8 cellular contexts compared by ENCODE assay signal in the genomic region with DNA sequence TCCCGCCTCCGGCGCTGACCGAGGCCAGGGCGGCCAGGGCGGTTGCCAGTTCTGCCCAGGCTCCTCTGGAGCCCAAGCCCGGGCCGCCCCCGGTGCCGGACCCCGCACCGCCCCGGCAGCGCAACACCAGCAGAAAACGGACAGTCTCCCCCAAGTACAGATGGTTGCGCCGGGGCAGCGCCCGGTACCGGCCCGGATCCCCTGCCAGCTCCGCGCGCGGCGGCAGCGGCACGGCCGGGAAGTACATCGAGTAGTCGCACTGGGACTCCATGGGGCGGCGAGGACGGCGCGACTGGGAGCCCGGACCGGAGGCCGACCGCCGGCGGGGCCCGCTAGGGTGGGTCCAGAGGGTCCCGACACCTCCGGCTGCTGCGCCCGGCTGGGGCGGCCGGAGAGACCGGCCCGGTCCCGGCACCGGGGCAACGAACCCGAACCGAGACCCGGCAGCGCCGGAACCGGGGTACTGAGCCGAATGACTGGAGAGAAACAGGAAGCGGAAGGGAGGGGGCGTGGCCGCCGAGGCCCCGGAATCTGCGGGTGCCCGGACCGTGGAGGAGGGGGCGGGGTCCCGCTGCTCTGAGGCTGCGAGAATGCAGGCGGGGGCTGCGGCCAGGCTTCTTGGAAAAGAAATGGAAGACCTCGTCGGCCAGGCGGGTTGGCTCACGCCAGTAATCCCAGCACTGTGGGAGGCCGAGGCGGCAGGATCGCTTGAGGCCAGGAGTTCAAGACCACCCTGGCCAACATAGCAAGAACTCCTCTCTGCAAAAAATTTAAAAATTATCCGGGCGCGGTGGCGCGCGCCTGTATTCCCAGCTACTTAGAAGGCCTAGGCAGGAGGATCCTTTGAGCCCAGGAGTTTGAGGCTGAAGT. TPM values are rescaled to one million over a fixed set of nuclear protein-coding genes. Genes with fewer than 3 reads are reported as not detected.
DNase-seq lines count a peak whose midpoint lies in the region; ATAC-seq and TF ChIP-seq lines count a peak whose summit lies in the region.

A gene with protein sequence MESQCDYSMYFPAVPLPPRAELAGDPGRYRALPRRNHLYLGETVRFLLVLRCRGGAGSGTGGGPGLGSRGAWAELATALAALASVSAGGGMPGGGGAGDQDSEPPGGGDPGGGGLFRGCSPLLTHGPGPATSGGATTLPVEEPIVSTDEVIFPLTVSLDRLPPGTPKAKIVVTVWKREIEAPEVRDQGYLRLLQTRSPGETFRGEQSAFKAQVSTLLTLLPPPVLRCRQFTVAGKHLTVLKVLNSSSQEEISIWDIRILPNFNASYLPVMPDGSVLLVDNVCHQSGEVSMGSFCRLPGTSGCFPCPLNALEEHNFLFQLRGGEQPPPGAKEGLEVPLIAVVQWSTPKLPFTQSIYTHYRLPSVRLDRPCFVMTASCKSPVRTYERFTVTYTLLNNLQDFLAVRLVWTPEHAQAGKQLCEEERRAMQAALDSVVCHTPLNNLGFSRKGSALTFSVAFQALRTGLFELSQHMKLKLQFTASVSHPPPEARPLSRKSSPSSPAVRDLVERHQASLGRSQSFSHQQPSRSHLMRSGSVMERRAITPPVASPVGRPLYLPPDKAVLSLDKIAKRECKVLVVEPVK (minus strand): TSS at position 495 of the 870 bp plus-strand sequence. CDS start 224 bp downstream, at position 271.

- peaks cover 4% of the 10 kb centered on the region for H3K4me1 ChIP-seq in fibroblast of lung (ENCODE audit: control insufficient read depth, extremely low read depth, insufficient read depth, low read length)

- CTCF ChIA-PET in RWPE1 (lab: Yijun Ruan, JAX), result interaction anchor here (0.6 to 0.7 kb wide), 2 partner anchors 12 to 28 kb away, joined by 3 read pairs; no protein-coding TSS in a partner anchor

- peak within 1 kb of the TSS; percentile 90 for H3K4me2 ChIP-seq in fibroblast of lung (ENCODE audit: extremely low read depth, insufficient read depth, low read length)

- TF ChIP-seq CTCF in RWPE1 (conservative IDR thresholded peaks at IDR 0.05; ENCODE audit: low read depth) (no peak), fibroblast of lung (conservative IDR thresholded peaks at IDR 0.05 in 1 of 2, IDR thresholded peaks at IDR 0.05 in 1 of 2; ENCODE audit: low read depth in 1 of 2, low read length in 2 of 2) (no peak)

- ATAC-seq in GM21825 (IDR thresholded peaks at IDR 0.05; ENCODE audit: unreplicated experiment) (peak; percentile 77), naive B cell (ENCODE audit: low read depth in 2 of 2) (peak; percentile 91 to 93)
- peak; percentile 89 for ATAC-seq in stimulated activated effector memory CD8-positive, alpha-beta T cell treated with anti-CD3 and anti-CD28 coated beads, Interleukin-12 subunit alpha, Interleukin-12 subunit beta, amount 100 ng/mL, for 72 hours

- peaks cover 8% of the 10 kb centered on the region for H3K79me2 ChIP-seq in fibroblast of lung (ENCODE audit: control insufficient read depth, insufficient read depth, low read length)

- peak within 1 kb of the TSS; percentile 66 to 94 (median 89) for H3K27ac Mint-ChIP-seq in naive B cell
- peak within 1 kb of the TSS; percentile 87 for H3K27ac Mint-ChIP-seq in stimulated activated effector memory CD8-positive, alpha-beta T cell treated with anti-CD3 and anti-CD28 coated beads, Interleukin-12 subunit alpha, Interleukin-12 subunit beta, amount 100 ng/mL, for 72 hours

- no peaks in the 10 kb centered on the region for H3K27me3 Mint-ChIP-seq in naive B cell

- peak within 1 kb of the TSS; percentile 67 to 84 (median 70) for H3K4me3 ChIP-seq in fibroblast of lung (replicated peaks in 1 of 4; ENCODE audit: control extremely low read depth in 1 of 4, insufficient read depth in 1 of 4, low read depth in 3 of 4, low read length in 4 of 4)

- POLR2A ChIA-PET in RWPE1 (lab: Yijun Ruan, JAX; ENCODE audit: low non-redundant PET), result interaction anchor here (0.8 to 1.0 kb wide), 3 partner anchors 10 to 269 kb away, joined by 3 to 4 read pairs (median 3); a partner anchor contains a TSS

- H3K36me3 ChIP-seq in fibroblast of lung (ENCODE audit: control insufficient read depth, insufficient read depth, low read length), result peaks cover 19% of the 10 kb centered on the region

- no peaks in the 10 kb centered on the region for H3K9me3 Mint-ChIP-seq in naive B cell
- H3K9me3 Mint-ChIP-seq in stimulated activated effector memory CD8-positive, alpha-beta T cell treated with anti-CD3 and anti-CD28 coated beads, Interleukin-12 subunit alpha, Interleukin-12 subunit beta, amount 100 ng/mL, for 72 hours, result no peaks in the 10 kb centered on the region

- H4K20me1 ChIP-seq in fibroblast of lung (ENCODE audit: control insufficient read depth, extremely low read depth, insufficient read depth, low read length), result no peaks in the 10 kb centered on the region

- H3K4me3 Mint-ChIP-seq in naive B cell, result peak within 1 kb of the TSS; percentile 78 to 93 (median 90)
- H3K4me3 Mint-ChIP-seq in stimulated activated effector memory CD8-positive, alpha-beta T cell treated with anti-CD3 and anti-CD28 coated beads, Interleukin-12 subunit alpha, Interleukin-12 subunit beta, amount 100 ng/mL, for 72 hours, result peak within 1 kb of the TSS; percentile 73

- no peaks in the 10 kb centered on the region for H3K36me3 Mint-ChIP-seq in naive B cell
- peaks cover 25% of the 10 kb centered on the region for H3K36me3 Mint-ChIP-seq in stimulated activated effector memory CD8-positive, alpha-beta T cell treated with anti-CD3 and anti-CD28 coated beads, Interleukin-12 subunit alpha, Interleukin-12 subunit beta, amount 100 ng/mL, for 72 hours

- H3K27ac ChIP-seq in RWPE1 (peak within 1 kb of the TSS; percentile 93), fibroblast of lung (ENCODE audit: insufficient read depth, low read length) (peak within 1 kb of the TSS; percentile 68)

- peak within 1 kb of the TSS; percentile 57 for H2AFZ ChIP-seq in fibroblast of lung (ENCODE audit: low read length)

- no peaks in the 10 kb centered on the region for H3K27me3 ChIP-seq in fibroblast of lung (ENCODE audit: control insufficient read depth, insufficient read depth, low read length)

- H3K9me3 ChIP-seq in fibroblast of lung (ENCODE audit: control insufficient read depth, insufficient read depth, low read depth, low read length), result no peaks in the 10 kb centered on the region

- DNase-seq in DMS114 treated with DMSO at 0.1 percent for 48 hours (lab: John Stamatoyannopoulos, UW; ENCODE audit: unreplicated experiment) (peak; percentile 74), LHCN-M2 (ENCODE audit: low read depth) (peak; percentile 84), RWPE1 (ENCODE audit: low spot score) (peak; percentile 97), fibroblast of lung (ENCODE audit: low read depth in 2 of 2) (peak; percentile 71 to 80), naive B cell (peak; percentile 93)
- peak; percentile 85 to 88 for DNase-seq in activated T-helper 1 cell treated with anti-CD3 and anti-CD28 coated beads, Interleukin-2, amount 50 U/mL, for 16 hours (ENCODE audit: low read depth in 1 of 2, low spot score in 1 of 2)
- peak; percentile 86 to 96 for DNase-seq in stimulated activated effector memory CD8-positive, alpha-beta T cell treated with anti-CD3 and anti-CD28 coated beads, Interleukin-12 subunit alpha, Interleukin-12 subunit beta, amount 100 ng/mL, for 72 hours (ENCODE audit: low spot score in 2 of 2)

- H3K9ac ChIP-seq in fibroblast of lung (ENCODE audit: insufficient read depth, low read length), result peak within 1 kb of the TSS; percentile 81

- peaks cover 18 to 58% (median 54%) of the 10 kb centered on the region in 3 donors for H3K4me1 Mint-ChIP-seq in naive B cell
- peaks cover 38% of the 10 kb centered on the region for H3K4me1 Mint-ChIP-seq in stimulated activated effector memory CD8-positive, alpha-beta T cell treated with anti-CD3 and anti-CD28 coated beads, Interleukin-12 subunit alpha, Interleukin-12 subunit beta, amount 100 ng/mL, for 72 hours

RNA-seq across cellular contexts. Expression of the gene that starts here (rescaled TPM):
- 18.8 and 21.8 TPM in 2 replicates for total RNA-seq in LHCN-M2 (2014; rRNA removed)
- 20.8 TPM for polyA plus RNA-seq in LHCN-M2 (2012)
- total RNA-seq in fibroblast of lung, result 5.6 and 5.9 TPM in 2 replicates
- 1.9 and 2.4 TPM in 2 replicates for polyA plus RNA-seq in fibroblast of lung
- 8.7 and 14.1 TPM in 2 replicates for polyA plus RNA-seq in fibroblast of lung (2012)
- 18.5 and 29.7 TPM in 2 replicates for polyA minus RNA-seq in fibroblast of lung (ENCODE audit: low replicate concordance)
- polyA plus RNA-seq in naive B cell (ENCODE audit: low read depth in 6 of 6), result 1 to 10 TPM; 2.0 to 9.1 (median 3.3) TPM

Comparison
In these comparisons a context has a peak if more than half of its experiments do, and no peak if none do; other contexts are left out.
1. Peak in every context shown above with its lines: DNase-seq, ATAC-seq, H3K4me3 ChIP-seq and H3K27ac ChIP-seq.